Comparison of ENCODE assay signal across 12 cellular contexts in the genomic region with DNA sequence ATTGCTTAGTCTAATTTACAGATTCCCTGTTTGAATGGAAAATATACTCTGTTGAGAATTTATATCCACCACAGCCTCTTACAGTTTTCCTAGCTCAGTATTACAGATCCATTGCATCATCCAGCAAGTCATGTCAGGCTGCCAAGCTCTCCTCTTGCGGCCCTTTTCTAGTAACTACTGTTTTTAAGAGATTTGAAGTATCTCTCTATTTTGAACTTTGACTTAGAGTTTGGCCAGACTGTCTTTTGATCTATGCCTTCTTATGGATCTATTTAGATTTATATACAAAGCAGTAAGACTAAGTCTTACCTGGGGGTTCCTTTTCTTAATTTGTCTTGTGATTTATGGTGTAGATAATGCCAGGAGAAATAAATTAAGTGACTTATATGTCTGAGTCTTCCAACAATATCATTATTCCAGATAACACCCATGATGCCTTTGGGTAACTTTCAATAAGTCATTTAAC. TPM values are rescaled to one million over a fixed set of nuclear protein-coding genes. Genes with fewer than 3 reads are reported as not detected.
DNase-seq lines count a peak whose midpoint lies in the region; ATAC-seq and TF ChIP-seq lines count a peak whose summit lies in the region.
"Had no signal": no experiment of that assay in that cellular context is flagged by ENCODE, and none has a peak within 500 bp of the region (broad histone marks: within the 10 kb centered on the region; RNA-seq: fewer than 3 reads in every experiment).

No MANE protein-coding gene starts in this region.

- DNase-seq in A673 (ENCODE audit: low spot score) = peak; percentile 45
- DNase-seq in GM23338 (ENCODE audit: low spot score) = no peak
- no peak for DNase-seq in WTC11 (ENCODE audit: low spot score)
- peak; percentile 20 for DNase-seq in hepatocyte (ENCODE audit: low spot score)
- no peak for DNase-seq in T1000 (lab: John Stamatoyannopoulos, UW)
- DNase-seq in stimulated activated CD4-positive, alpha-beta T cell treated with anti-CD3 and anti-CD28 coated beads, Interleukin-4, amount 100 ng/mL, for 24 hours = no peak
- DNase-seq in CD4-positive, alpha-beta T cell = no peak
- DNase-seq: activated effector memory CD4-positive, alpha-beta T cell treated with Interleukin-2 at 50 U/mL for 16 hours; COR-L47; NK-92 treated with Interleukin-12 subunit alpha and Interleukin-12 subunit beta, amount 100 ng/mL, for 24 hours had no signal

- ATAC-seq in GM23338 (no peak), WTC11 (no peak), HG03095 (IDR thresholded peaks at IDR 0.05; ENCODE audit: unreplicated experiment) (no peak)
- ATAC-seq in CD4-positive, alpha-beta T cell (ENCODE audit: poor library complexity) = no peak
- ATAC-seq: psoas muscle had no signal

- CTCF ChIA-PET in A673 (lab: Charles Lee) = no interaction called here
- CTCF ChIA-PET in WTC11 (lab: Charles Lee) = no interaction called here
- CTCF ChIA-PET in CD4-positive, alpha-beta T cell (lab: Charles Lee) = no interaction called here

- H3K36me3 Mint-ChIP-seq in GM23338 (ENCODE audit: low read depth) (peaks cover 30% of the 10 kb centered on the region), WTC11 (peaks cover 42% of the 10 kb centered on the region)
- peaks cover 92% of the 10 kb centered on the region for H3K36me3 Mint-ChIP-seq in CD4-positive, alpha-beta T cell (ENCODE audit: low read depth)

- no peak overlapping the region for H3K4me3 Mint-ChIP-seq in GM23338
- no peak overlapping the region for H3K4me3 Mint-ChIP-seq in WTC11
- H3K4me3 Mint-ChIP-seq in CD4-positive, alpha-beta T cell = no peak overlapping the region

- H3F3A ChIP-seq in GM23338 (replicated peaks; ENCODE audit: low read depth) = no peaks in the 10 kb centered on the region

- H3K27ac Mint-ChIP-seq in GM23338 = peak overlapping the region; percentile 72
- no peak overlapping the region for H3K27ac Mint-ChIP-seq in WTC11
- no peak overlapping the region for H3K27ac Mint-ChIP-seq in CD4-positive, alpha-beta T cell

- H3K27me3 ChIP-seq in A673 (replicated peaks; ENCODE audit: insufficient read depth, low read depth, low read length, poor library complexity) (no peaks in the 10 kb centered on the region), GM23338 (ENCODE audit: insufficient read depth) (no peaks in the 10 kb centered on the region), hepatocyte (no peaks in the 10 kb centered on the region)
- H3K27me3 ChIP-seq in CD4-positive, alpha-beta T cell (ENCODE audit: control insufficient read depth, insufficient read depth, low read length) = no peaks in the 10 kb centered on the region

- H3K27me3 Mint-ChIP-seq in GM23338 (ENCODE audit: insufficient read depth, low read depth, poor library complexity) = peaks cover 5% of the 10 kb centered on the region
- H3K27me3 Mint-ChIP-seq in WTC11 (ENCODE audit: low read depth) = no peaks in the 10 kb centered on the region
- no peaks in the 10 kb centered on the region for H3K27me3 Mint-ChIP-seq in CD4-positive, alpha-beta T cell

- H3K9me3 Mint-ChIP-seq in GM23338 (no peaks in the 10 kb centered on the region), WTC11 (no peaks in the 10 kb centered on the region)
- H3K9me3 Mint-ChIP-seq in CD4-positive, alpha-beta T cell = no peaks in the 10 kb centered on the region

- H3K4me1 ChIP-seq in A673 (ENCODE audit: insufficient read depth, low read length, poor library complexity, severe bottlenecking) = peaks cover 20% of the 10 kb centered on the region
- no peaks in the 10 kb centered on the region for H3K4me1 ChIP-seq in GM23338 (ENCODE audit: insufficient read depth)
- H3K4me1 ChIP-seq in hepatocyte (ENCODE audit: insufficient read depth) = no peaks in the 10 kb centered on the region

- H3K4me2 ChIP-seq in GM23338 (no peak overlapping the region), hepatocyte (no peak overlapping the region)

- H3K4me3 ChIP-seq in A673 (ENCODE audit: low read depth, low read length, poor library complexity, severe bottlenecking) (no peak overlapping the region), GM23338 (no peak overlapping the region), hepatocyte (no peak overlapping the region)
- H3K4me3 ChIP-seq: psoas muscle had no signal

- H2AFZ ChIP-seq in GM23338 (no peak overlapping the region), hepatocyte (no peak overlapping the region)

- WGBS in hepatocyte (ENCODE audit: low lambda C conversion rate, missing lambda C conversion rate) = 80% methylated on average over 1 of the region's 1 CpG

- H3K9me3 ChIP-seq in A673 (ENCODE audit: low read depth, low read length, poor library complexity, severe bottlenecking) = no peaks in the 10 kb centered on the region
- no peaks in the 10 kb centered on the region for H3K9me3 ChIP-seq in hepatocyte (ENCODE audit: low read depth)
- H3K9me3 ChIP-seq in CD4-positive, alpha-beta T cell (ENCODE audit: control insufficient read depth, low read length) = no peaks in the 10 kb centered on the region
- H3K9me3 ChIP-seq: psoas muscle had no signal

- POLR2A ChIA-PET in A673 (lab: Charles Lee; ENCODE audit: low non-redundant PET) (no interaction called here), WTC11 (lab: Charles Lee) (no interaction called here)
- POLR2A ChIA-PET in CD4-positive, alpha-beta T cell (lab: Charles Lee) = no interaction called here

- no peaks in the 10 kb centered on the region for H4K20me1 ChIP-seq in GM23338 (replicated peaks; ENCODE audit: insufficient read depth)
- no peaks in the 10 kb centered on the region for H4K20me1 ChIP-seq in hepatocyte (ENCODE audit: insufficient read depth, poor library complexity, severe bottlenecking)

- no peaks in the 10 kb centered on the region for H3K9me2 ChIP-seq in GM23338 (ENCODE audit: insufficient read depth)
- H3K9me2 ChIP-seq in hepatocyte (replicated peaks; ENCODE audit: insufficient read depth) = no peaks in the 10 kb centered on the region

- H3K4me1 Mint-ChIP-seq in GM23338 (no peaks in the 10 kb centered on the region), WTC11 (no peaks in the 10 kb centered on the region)
- H3K4me1 Mint-ChIP-seq in CD4-positive, alpha-beta T cell (ENCODE audit: low read depth) = peaks cover under 1% of the 10 kb centered on the region

- TF ChIP-seq CTCF in A673 (conservative IDR thresholded peaks at IDR 0.05; ENCODE audit: low read depth, low read length) (no peak), GM23338 (conservative IDR thresholded peaks at IDR 0.05; ENCODE audit: low read depth in 2 of 2) (no peak), WTC11 (IDR thresholded peaks at IDR 0.05) (no peak), hepatocyte (IDR thresholded peaks at IDR 0.05; ENCODE audit: poor library complexity) (no peak)
- TF ChIP-seq CTCF in CD4-positive, alpha-beta T cell (IDR thresholded peaks at IDR 0.05) = no peak

- no peaks in the 10 kb centered on the region for H3K79me2 ChIP-seq in GM23338 (replicated peaks; ENCODE audit: insufficient read depth)
- no peaks in the 10 kb centered on the region for H3K79me2 ChIP-seq in hepatocyte

- peak overlapping the region; percentile 84 for H3K27ac ChIP-seq in A673 (ENCODE audit: low read depth, low read length, poor library complexity, severe bottlenecking)
- H3K27ac ChIP-seq in GM23338 (ENCODE audit: low read depth) = no peak overlapping the region
- no peak overlapping the region for H3K27ac ChIP-seq in hepatocyte
- no peak overlapping the region for H3K27ac ChIP-seq in CD4-positive, alpha-beta T cell (ENCODE audit: low read depth, low read length)
- H3K27ac ChIP-seq: psoas muscle had no signal

- intact Hi-C loops in A673 (cut with micrococcal nuclease; ENCODE audit: unreplicated experiment) = no loop called here
- intact Hi-C loops in CD4-positive, alpha-beta T cell (cut with DNase I, micrococcal nuclease) = no loop called here

- BruUV-seq in A673 (replicated peaks; lab: Mats Ljungman, UMichigan) = no TSS peak

- H3K36me3 ChIP-seq in A673 (ENCODE audit: insufficient read depth, low read length, poor library complexity, severe bottlenecking) = peaks cover 35% of the 10 kb centered on the region
- H3K36me3 ChIP-seq in GM23338 (ENCODE audit: insufficient read depth) = peaks cover 8% of the 10 kb centered on the region
- H3K36me3 ChIP-seq in hepatocyte (replicated peaks; ENCODE audit: insufficient read depth, low read depth) = no peaks in the 10 kb centered on the region

TF ChIP-seq in GM23338, 12 proteins besides CTCF, POLR2A, EP300 and RAD21 (continues in another document):
- TF ChIP-seq, protein P1, sequence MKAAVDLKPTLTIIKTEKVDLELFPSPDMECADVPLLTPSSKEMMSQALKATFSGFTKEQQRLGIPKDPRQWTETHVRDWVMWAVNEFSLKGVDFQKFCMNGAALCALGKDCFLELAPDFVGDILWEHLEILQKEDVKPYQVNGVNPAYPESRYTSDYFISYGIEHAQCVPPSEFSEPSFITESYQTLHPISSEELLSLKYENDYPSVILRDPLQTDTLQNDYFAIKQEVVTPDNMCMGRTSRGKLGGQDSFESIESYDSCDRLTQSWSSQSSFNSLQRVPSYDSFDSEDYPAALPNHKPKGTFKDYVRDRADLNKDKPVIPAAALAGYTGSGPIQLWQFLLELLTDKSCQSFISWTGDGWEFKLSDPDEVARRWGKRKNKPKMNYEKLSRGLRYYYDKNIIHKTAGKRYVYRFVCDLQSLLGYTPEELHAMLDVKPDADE (IDR thresholded peaks at IDR 0.05) = no peak
- no peak for TF ChIP-seq POLR2AphosphoS5 (IDR thresholded peaks at IDR 0.05; ENCODE audit: low read depth)

TF ChIP-seq in WTC11, 78 proteins besides CTCF, POLR2A, EP300 and RAD21:
- TF ChIP-seq NFATC4 (CRISPR knock-in tag; IDR thresholded peaks at IDR 0.05) (no peak), GABPB1 (CRISPR knock-in tag; IDR thresholded peaks at IDR 0.05) (peak; percentile 90)

RNA-seq across cellular contexts. Expression of a gene that starts 53.1 kb away (rescaled TPM):
- total RNA-seq in A673 (2021) = 0.13 TPM in 1 of 2 replicates, not detected in the other
- 0.12 TPM in 1 of 2 replicates, not detected in the other for total RNA-seq in GM23338 (2014; rRNA removed; shearing (Covaris generic))
- 0.10 TPM in 1 of 2 replicates, not detected in the other for polyA plus RNA-seq in GM23338 (2016; fragmentation: Nextera tagmentation; extraction: Ambion mirVana)
- total RNA-seq in WTC11 (2021) = 0.05 to 0.30 TPM in 2 of 3 replicates, not detected in the other
- 0.88 and 2.0 TPM in 2 replicates for total RNA-seq in hepatocyte
- polyA plus RNA-seq in hepatocyte = 0.27 and 0.50 TPM in 2 replicates
- total RNA-seq in CD4-positive, alpha-beta T cell = under 1 TPM in 1 of 2 experiments, not detected in 1; 0.08 TPM

RNA-seq across cellular contexts. Expression of a gene that starts 56.3 kb away (rescaled TPM):
- total RNA-seq in A673 (2021) = 48.8 and 49.4 TPM in 2 replicates
- 23.3 and 25.2 TPM in 2 replicates for total RNA-seq in GM23338 (2014; rRNA removed; shearing (Covaris generic))
- 8.7 and 12.4 TPM in 2 replicates for polyA plus RNA-seq in GM23338 (2016; fragmentation: Nextera tagmentation; extraction: Ambion mirVana)
- total RNA-seq in WTC11 (2021) = 28.4 to 32.4 TPM (median 30.9 TPM) in 3 replicates
- total RNA-seq in hepatocyte = 56.8 and 67.6 TPM in 2 replicates
- polyA plus RNA-seq in hepatocyte = 30.1 and 34.9 TPM in 2 replicates
- total RNA-seq in CD4-positive, alpha-beta T cell = 10 to 100 TPM; 77.2 to 81.0 TPM

Comparison
In these comparisons a context has a peak if more than half of its experiments do, and no peak if none do; other contexts are left out.
1. DNase-seq: peak in A673 (single experiment) and hepatocyte (single experiment); none in GM23338 (single experiment), WTC11 (single experiment), T1000 (single experiment), stimulated activated CD4-positive, alpha-beta T cell treated with anti-CD3 and anti-CD28 coated beads, Interleukin-4, amount 100 ng/mL, for 24 hours (single experiment) and CD4-positive, alpha-beta T cell (0 of 10).